1 cellular context compared by ENCODE assay signal in genomic region chr10:86401588-86402282, GRCh38.
TF ChIP-seq lines count a peak whose summit lies in the region.

No MANE protein-coding gene starts in this region.

TF ChIP-seq in HepG2, 621 proteins besides CTCF, POLR2A, EP300 and RAD21 (continued from another document and continues in another):
- TF ChIP-seq ZNF407 (CRISPR knock-in tag; IDR thresholded peaks at IDR 0.05; ENCODE audit: not compliant biosample characterization) (no peak), TBX2 (CRISPR knock-in tag; IDR thresholded peaks at IDR 0.05; ENCODE audit: borderline replicate concordance) (no peak), ZNF10 (CRISPR knock-in tag; IDR thresholded peaks at IDR 0.05; ENCODE audit: borderline replicate concordance, low read depth) (no peak), ZNF790 (CRISPR knock-in tag; IDR thresholded peaks at IDR 0.05; ENCODE audit: borderline replicate concordance) (no peak), EHMT2 (IDR thresholded peaks at IDR 0.05; ENCODE audit: borderline replicate concordance, low read depth, low read length) (no peak), HDAC6 (IDR thresholded peaks at IDR 0.05; ENCODE audit: low read depth, low read length) (no peak), KDM2A (CRISPR knock-in tag; IDR thresholded peaks at IDR 0.05; ENCODE audit: borderline replicate concordance, low read depth) (0 out of 2 replicates have a peak, but pooled peaks have one; percentile 38), TCF12 (IDR thresholded peaks at IDR 0.05) (no peak), TCF12 (CRISPR knock-in tag; IDR thresholded peaks at IDR 0.05) (no peak), ZNF207 (IDR thresholded peaks at IDR 0.05; ENCODE audit: borderline replicate concordance) (no peak), ZSCAN9 (CRISPR knock-in tag; IDR thresholded peaks at IDR 0.05; ENCODE audit: borderline replicate concordance) (no peak), NAIF1 (CRISPR knock-in tag; IDR thresholded peaks at IDR 0.05; ENCODE audit: borderline replicate concordance) (0 out of 2 replicates have a peak, but pooled peaks have one; percentile 50), HIVEP1 (CRISPR knock-in tag; IDR thresholded peaks at IDR 0.05) (no peak), ZNF142 (CRISPR knock-in tag; IDR thresholded peaks at IDR 0.05) (no peak), ZFP90 (CRISPR knock-in tag; IDR thresholded peaks at IDR 0.05; ENCODE audit: borderline replicate concordance) (no peak), HOXA3 (CRISPR knock-in tag; IDR thresholded peaks at IDR 0.05) (no peak), SRSF4 (IDR thresholded peaks at IDR 0.05; ENCODE audit: low read depth, low read length, poor library complexity, severe bottlenecking) (no peak), ZNF12 (CRISPR knock-in tag; IDR thresholded peaks at IDR 0.05) (no peak), AGO1 (IDR thresholded peaks at IDR 0.05; ENCODE audit: low read depth, low read length, poor library complexity, severe bottlenecking) (no peak), GRHL1 (CRISPR knock-in tag; conservative IDR thresholded peaks at IDR 0.05) (no peak), ATAD3A (CRISPR knock-in tag; IDR thresholded peaks at IDR 0.05) (no peak), ZSCAN5A (CRISPR knock-in tag; IDR thresholded peaks at IDR 0.05; ENCODE audit: borderline replicate concordance) (no peak), TOE1 (CRISPR knock-in tag; IDR thresholded peaks at IDR 0.05) (no peak), LBX2 (CRISPR knock-in tag; IDR thresholded peaks at IDR 0.05; ENCODE audit: borderline replicate concordance) (no peak), HNRNPK (IDR thresholded peaks at IDR 0.05; ENCODE audit: low read depth, low read length, poor library complexity, severe bottlenecking) (no peak), CCDC6 (CRISPR knock-in tag; IDR thresholded peaks at IDR 0.05) (no peak), ZNF703 (CRISPR knock-in tag; IDR thresholded peaks at IDR 0.05; ENCODE audit: borderline replicate concordance) (no peak), ZFP36L2 (CRISPR knock-in tag; IDR thresholded peaks at IDR 0.05) (no peak), SMYD3 (CRISPR knock-in tag; IDR thresholded peaks at IDR 0.05) (no peak), TBP (CRISPR knock-in tag; IDR thresholded peaks at IDR 0.05) (no peak), DNMT3B (CRISPR knock-in tag; conservative IDR thresholded peaks at IDR 0.05) (no peak)
- TF ChIP-seq, protein P1, sequence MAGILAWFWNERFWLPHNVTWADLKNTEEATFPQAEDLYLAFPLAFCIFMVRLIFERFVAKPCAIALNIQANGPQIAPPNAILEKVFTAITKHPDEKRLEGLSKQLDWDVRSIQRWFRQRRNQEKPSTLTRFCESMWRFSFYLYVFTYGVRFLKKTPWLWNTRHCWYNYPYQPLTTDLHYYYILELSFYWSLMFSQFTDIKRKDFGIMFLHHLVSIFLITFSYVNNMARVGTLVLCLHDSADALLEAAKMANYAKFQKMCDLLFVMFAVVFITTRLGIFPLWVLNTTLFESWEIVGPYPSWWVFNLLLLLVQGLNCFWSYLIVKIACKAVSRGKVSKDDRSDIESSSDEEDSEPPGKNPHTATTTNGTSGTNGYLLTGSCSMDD (CRISPR knock-in tag; IDR thresholded peaks at IDR 0.05) = no peak
- TF ChIP-seq, protein P2, sequence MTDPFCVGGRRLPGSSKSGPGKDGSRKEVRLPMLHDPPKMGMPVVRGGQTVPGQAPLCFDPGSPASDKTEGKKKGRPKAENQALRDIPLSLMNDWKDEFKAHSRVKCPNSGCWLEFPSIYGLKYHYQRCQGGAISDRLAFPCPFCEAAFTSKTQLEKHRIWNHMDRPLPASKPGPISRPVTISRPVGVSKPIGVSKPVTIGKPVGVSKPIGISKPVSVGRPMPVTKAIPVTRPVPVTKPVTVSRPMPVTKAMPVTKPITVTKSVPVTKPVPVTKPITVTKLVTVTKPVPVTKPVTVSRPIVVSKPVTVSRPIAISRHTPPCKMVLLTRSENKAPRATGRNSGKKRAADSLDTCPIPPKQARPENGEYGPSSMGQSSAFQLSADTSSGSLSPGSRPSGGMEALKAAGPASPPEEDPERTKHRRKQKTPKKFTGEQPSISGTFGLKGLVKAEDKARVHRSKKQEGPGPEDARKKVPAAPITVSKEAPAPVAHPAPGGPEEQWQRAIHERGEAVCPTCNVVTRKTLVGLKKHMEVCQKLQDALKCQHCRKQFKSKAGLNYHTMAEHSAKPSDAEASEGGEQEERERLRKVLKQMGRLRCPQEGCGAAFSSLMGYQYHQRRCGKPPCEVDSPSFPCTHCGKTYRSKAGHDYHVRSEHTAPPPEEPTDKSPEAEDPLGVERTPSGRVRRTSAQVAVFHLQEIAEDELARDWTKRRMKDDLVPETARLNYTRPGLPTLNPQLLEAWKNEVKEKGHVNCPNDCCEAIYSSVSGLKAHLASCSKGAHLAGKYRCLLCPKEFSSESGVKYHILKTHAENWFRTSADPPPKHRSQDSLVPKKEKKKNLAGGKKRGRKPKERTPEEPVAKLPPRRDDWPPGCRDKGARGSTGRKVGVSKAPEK (CRISPR knock-in tag; IDR thresholded peaks at IDR 0.05; ENCODE audit: borderline replicate concordance) = peak; percentile 82
- TF ChIP-seq, protein P3, sequence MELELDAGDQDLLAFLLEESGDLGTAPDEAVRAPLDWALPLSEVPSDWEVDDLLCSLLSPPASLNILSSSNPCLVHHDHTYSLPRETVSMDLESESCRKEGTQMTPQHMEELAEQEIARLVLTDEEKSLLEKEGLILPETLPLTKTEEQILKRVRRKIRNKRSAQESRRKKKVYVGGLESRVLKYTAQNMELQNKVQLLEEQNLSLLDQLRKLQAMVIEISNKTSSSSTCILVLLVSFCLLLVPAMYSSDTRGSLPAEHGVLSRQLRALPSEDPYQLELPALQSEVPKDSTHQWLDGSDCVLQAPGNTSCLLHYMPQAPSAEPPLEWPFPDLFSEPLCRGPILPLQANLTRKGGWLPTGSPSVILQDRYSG (CRISPR knock-in tag; IDR thresholded peaks at IDR 0.05) = no peak
- TF ChIP-seq, protein P4, sequence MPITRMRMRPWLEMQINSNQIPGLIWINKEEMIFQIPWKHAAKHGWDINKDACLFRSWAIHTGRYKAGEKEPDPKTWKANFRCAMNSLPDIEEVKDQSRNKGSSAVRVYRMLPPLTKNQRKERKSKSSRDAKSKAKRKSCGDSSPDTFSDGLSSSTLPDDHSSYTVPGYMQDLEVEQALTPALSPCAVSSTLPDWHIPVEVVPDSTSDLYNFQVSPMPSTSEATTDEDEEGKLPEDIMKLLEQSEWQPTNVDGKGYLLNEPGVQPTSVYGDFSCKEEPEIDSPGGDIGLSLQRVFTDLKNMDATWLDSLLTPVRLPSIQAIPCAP (CRISPR knock-in tag; IDR thresholded peaks at IDR 0.05; ENCODE audit: low read depth) = no peak
